In the genomic region with DNA sequence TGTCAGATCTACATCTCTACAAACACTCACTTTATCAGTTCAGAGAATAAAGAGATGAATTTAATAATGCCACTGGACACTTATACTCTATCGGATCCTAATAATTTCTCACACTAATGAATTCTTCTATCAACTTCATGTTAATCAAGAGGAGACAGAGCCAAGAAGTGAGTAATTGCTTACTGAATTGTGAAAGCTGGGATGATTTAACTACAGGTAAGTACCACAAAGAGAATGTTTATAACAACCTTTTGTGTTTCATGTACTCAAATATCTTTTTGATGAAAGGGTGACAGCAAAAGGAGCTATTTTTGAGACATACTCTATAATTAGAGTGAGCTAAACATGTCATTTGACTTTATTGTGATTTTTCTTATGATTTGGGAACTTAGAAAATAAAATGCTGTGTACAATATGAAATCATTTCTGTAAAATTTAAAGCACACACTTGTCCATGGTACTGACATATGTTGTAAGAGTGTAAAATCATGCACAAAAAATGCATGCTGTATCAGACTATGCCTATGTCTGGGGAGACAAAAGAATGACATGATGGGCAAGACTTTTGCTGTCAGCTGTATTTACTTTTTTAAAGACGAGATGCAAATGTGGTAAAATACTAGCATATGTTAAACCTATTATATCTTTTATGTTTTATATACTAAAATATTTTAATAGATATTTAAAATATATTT, we compare ENCODE assay signal across 24 cellular contexts.
"Had no signal": no experiment of that assay in that cellular context is flagged by ENCODE, and none has a peak within 500 bp of the region (broad histone marks: within the 10 kb centered on the region; RNA-seq: fewer than 3 reads in every experiment).

No MANE protein-coding gene starts in this region.

- H3K27ac ChIP-seq: adrenal gland, ascending aorta, gastrocnemius medialis, hepatocyte, right atrium auricular region, stomach, thyroid gland, upper lobe of left lung, vagina, VCaP had no signal

- H3K36me3 ChIP-seq: adrenal gland, ascending aorta, gastrocnemius medialis, right atrium auricular region, stomach, thyroid gland, upper lobe of left lung, vagina had no signal

- H3K4me3 ChIP-seq: adrenal gland, ascending aorta, gastrocnemius medialis, hepatocyte, mucosa of descending colon, right atrium auricular region, stomach, thyroid gland, upper lobe of left lung, vagina had no signal

- DNase-seq: activated CD4-positive, alpha-beta T cell treated with anti-CD3 and anti-CD28 coated beads for 4 hours; activated CD4-positive, alpha-beta T cell treated with anti-CD3 and anti-CD28 coated beads, Interleukin-2, amount 50 U/mL, for 4 hours; activated effector memory CD4-positive, alpha-beta T cell treated with Interleukin-2 at 50 U/mL for 16 hours; activated naive CD4-positive, alpha-beta T cell treated with Interleukin-2 at 50 U/mL for 16 hours; activated T-cell treated with anti-CD3 and anti-CD28 coated beads for 4 hours; adrenal gland; cortex of kidney; effector memory CD8-positive, alpha-beta T cell; gastrocnemius medialis; left cardiac atrium; left ventricle myocardium superior; mucosa of descending colon; stimulated activated CD4-positive, alpha-beta T cell treated with anti-CD3 and anti-CD28 coated beads, Interleukin-15, amount 100 ng/mL, for 24 hours; stimulated activated CD4-positive, alpha-beta T cell treated with anti-CD3 and anti-CD28 coated beads, Interleukin-2, amount 100 ng/mL, for 24 hours; stimulated activated naive B cell treated with anti-CD40 and anti-IgM and Interleukin-4, amounts not matched to agents 10 μg/mL and 1 μg/mL and 100 μg/mL, for 72 hours; stomach; T-helper 9 cell; thyroid gland; upper lobe of left lung had no signal

- H3K4me1 ChIP-seq: adrenal gland, ascending aorta, gastrocnemius medialis, right atrium auricular region, stomach, thyroid gland, upper lobe of left lung, vagina had no signal

- H3K4me2 ChIP-seq: hepatocyte had no signal

- H3K9me3 ChIP-seq: adrenal gland, ascending aorta, gastrocnemius medialis, mucosa of descending colon, right atrium auricular region, stomach, thyroid gland, upper lobe of left lung, vagina had no signal

- H3K27me3 ChIP-seq: adrenal gland, ascending aorta, gastrocnemius medialis, hepatocyte, right atrium auricular region, stomach, thyroid gland, upper lobe of left lung, vagina had no signal

- H2AFZ ChIP-seq: hepatocyte had no signal

- H3K79me2 ChIP-seq: hepatocyte had no signal
